ENCODE assay signal across 16 cellular contexts in the genomic region with DNA sequence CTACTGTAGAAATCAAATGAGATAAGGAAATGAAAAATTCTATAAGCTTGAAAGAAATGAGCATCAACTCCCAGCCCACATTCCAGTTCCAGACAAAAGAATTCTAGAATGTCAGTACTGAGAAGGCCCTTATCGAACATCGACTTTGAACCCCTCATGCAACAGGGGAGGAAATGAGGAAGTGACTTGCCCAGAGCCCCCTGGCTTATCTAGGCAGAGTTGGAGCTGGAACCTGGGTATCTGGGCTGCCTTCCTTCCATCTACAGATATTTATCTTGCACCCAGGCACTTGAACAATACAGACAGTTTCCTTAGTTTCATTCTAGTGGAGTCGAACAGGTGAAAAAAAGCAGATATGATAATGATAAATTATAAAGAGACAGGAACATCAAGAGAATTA.
"Had no signal": no experiment of that assay in that cellular context is flagged by ENCODE, and none has a peak within 500 bp of the region (broad histone marks: within the 10 kb centered on the region; RNA-seq: fewer than 3 reads in every experiment).

No MANE protein-coding gene starts in this region.

- DNase-seq: activated CD4-positive, alpha-beta T cell treated with anti-CD3 and anti-CD28 coated beads, Interleukin-2, amount 50 U/mL, for 4 hours; activated naive CD4-positive, alpha-beta T cell treated with Interleukin-2 at 50 U/mL for 16 hours; activated T-cell treated with anti-CD3 and anti-CD28 coated beads for 4 hours; anterior cingulate cortex; central memory CD4-positive, alpha-beta T cell; hypothalamus; stomach; T-helper 1 cell; T1000 had no signal

- H3K27ac ChIP-seq: brain microvascular endothelial cell, coronary artery, right atrium auricular region, stomach had no signal

- H3K4me1 ChIP-seq: right atrium auricular region had no signal

- H3K27me3 ChIP-seq: brain microvascular endothelial cell, right atrium auricular region, stomach had no signal

- FAIRE-seq: endometrium, frontal cortex, keratinocyte had no signal

- H3K9me3 ChIP-seq: right atrium auricular region, stomach had no signal

- H3K4me3 ChIP-seq: coronary artery, lung, right atrium auricular region, stomach had no signal
